Comparison of ENCODE assay signal across 17 cellular contexts in the genomic region with DNA sequence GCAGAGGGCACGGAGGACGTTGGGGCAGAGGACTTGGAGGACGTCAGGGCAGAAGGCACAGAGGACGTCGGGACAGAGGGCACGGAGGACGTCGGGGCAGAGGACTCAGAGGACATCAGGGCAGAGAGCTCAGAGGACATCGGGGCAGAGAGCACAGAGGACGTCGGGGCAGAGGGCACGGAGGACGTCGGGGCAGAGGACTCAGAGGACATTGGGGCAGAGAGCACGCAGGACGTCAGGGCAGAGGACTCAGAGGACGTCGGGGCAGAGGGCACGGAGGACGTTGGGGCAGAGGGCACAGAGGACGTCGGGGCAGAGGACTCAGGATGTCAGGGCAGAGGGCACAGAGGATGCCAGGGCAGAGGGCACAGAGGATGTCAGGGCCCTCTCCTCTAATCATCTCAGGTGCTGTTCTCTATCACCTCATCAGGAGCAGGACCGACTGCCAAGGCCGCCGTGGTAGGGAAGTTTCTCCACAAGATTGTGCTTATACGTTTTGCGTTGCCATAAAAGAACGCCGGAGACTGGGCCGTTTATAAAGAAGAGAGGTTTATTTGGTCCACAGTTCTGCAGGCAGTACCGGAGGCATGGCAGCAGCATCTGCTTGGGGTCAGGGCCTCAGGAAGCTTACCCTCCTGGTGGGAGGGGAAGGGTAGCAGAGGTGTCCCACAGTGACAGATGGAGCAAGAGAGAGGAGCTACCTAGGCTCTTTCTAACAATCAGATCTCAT. TPM values are rescaled to one million over a fixed set of nuclear protein-coding genes. Genes with fewer than 3 reads are reported as not detected.
A peak's percentile ranks its signal among the peaks of the same experiment; 100 is the strongest.
DNase-seq lines count a peak whose midpoint lies in the region; ATAC-seq and TF ChIP-seq lines count a peak whose summit lies in the region.
"Had no signal": no experiment of that assay in that cellular context is flagged by ENCODE, and none has a peak within 500 bp of the region (broad histone marks: within the 10 kb centered on the region; RNA-seq: fewer than 3 reads in every experiment).

No MANE protein-coding gene starts in this region.

- no peaks in the 10 kb centered on the region for H3K36me3 ChIP-seq in sigmoid colon
- no peaks in the 10 kb centered on the region for H3K36me3 ChIP-seq in PC-3 (ENCODE audit: low read depth, low read length)
- H3K36me3 ChIP-seq: BLaER1 treated with 17β-estradiol and CSF1 and Interleukin-3, amounts not matched to agents 10 nM and 100 nM had no signal

- POLR2A ChIA-PET in PC-3 (lab: Charles Lee; ENCODE audit: unreplicated experiment) = no interaction called here

- TF ChIP-seq CTCF in CD14-positive monocyte (IDR thresholded peaks at IDR 0.05) = no peak
- TF ChIP-seq CTCF in chondrocyte (IDR thresholded peaks at IDR 0.05) = no peak
- TF ChIP-seq CTCF in sigmoid colon (IDR thresholded peaks at IDR 0.05) = no peak
- TF ChIP-seq CTCF in PC-3 (conservative IDR thresholded peaks at IDR 0.05; ENCODE audit: low read depth, low read length) = no peak

- no peaks in the 10 kb centered on the region for H4K20me1 ChIP-seq in PC-3 (ENCODE audit: low read length)
- H4K20me1 ChIP-seq: BLaER1 treated with 17β-estradiol and CSF1 and Interleukin-3, amounts not matched to agents 10 nM and 100 nM had no signal

- no peaks in the 10 kb centered on the region for H3F3A ChIP-seq in PC-3 (ENCODE audit: low read length, unreplicated experiment)

- TF ChIP-seq EP300 in sigmoid colon (IDR thresholded peaks at IDR 0.05) = no peak

- H3K27ac Mint-ChIP-seq in CD14-positive monocyte (peak overlapping the region in 1 of 7 donors; percentile 18), chondrocyte (ENCODE audit: unreplicated experiment) (no peak overlapping the region)
- H3K27ac Mint-ChIP-seq: GM23338 had no signal

- H3K4me1 ChIP-seq in sigmoid colon = no peaks in the 10 kb centered on the region
- no peaks in the 10 kb centered on the region for H3K4me1 ChIP-seq in PC-3 (ENCODE audit: insufficient read depth, low read length)
- H3K4me1 ChIP-seq: A549 had no signal

- H3K9me3 ChIP-seq in sigmoid colon = no peaks in the 10 kb centered on the region
- H3K9me3 ChIP-seq in PC-3 (ENCODE audit: low read length) = no peaks in the 10 kb centered on the region
- H3K9me3 ChIP-seq: A549; BLaER1 treated with 17β-estradiol and CSF1 and Interleukin-3, amounts not matched to agents 10 nM and 100 nM had no signal

- H3K4me1 Mint-ChIP-seq in CD14-positive monocyte (no peaks in the 10 kb centered on the region), chondrocyte (ENCODE audit: low read depth) (peaks cover 33% of the 10 kb centered on the region)
- H3K4me1 Mint-ChIP-seq: GM23338 had no signal

- no TSS peak for BruUV-seq in PC-3 (replicated peaks; lab: Mats Ljungman, UMichigan)

- H2AFZ ChIP-seq in PC-3 (ENCODE audit: low read length) = no peak overlapping the region

- no peaks in the 10 kb centered on the region for H3K79me2 ChIP-seq in PC-3 (ENCODE audit: low read length)

- H3K27me3 Mint-ChIP-seq in CD14-positive monocyte (ENCODE audit: low read depth in 3 of 3) = peaks cover 0 to 11% (median 6%) of the 10 kb centered on the region in 3 donors
- H3K27me3 Mint-ChIP-seq in chondrocyte (ENCODE audit: low read depth) = no peaks in the 10 kb centered on the region

- no peaks in the 10 kb centered on the region for H3K36me3 Mint-ChIP-seq in CD14-positive monocyte
- peaks cover 4% of the 10 kb centered on the region for H3K36me3 Mint-ChIP-seq in chondrocyte (ENCODE audit: low read depth)

- H3K9me2 ChIP-seq in PC-3 (replicated peaks; ENCODE audit: low read length) = no peaks in the 10 kb centered on the region

- H3K27ac ChIP-seq in sigmoid colon (no peak overlapping the region), PC-3 (ENCODE audit: low read length) (no peak overlapping the region)
- H3K27ac ChIP-seq: A549; BLaER1 treated with 17β-estradiol and CSF1 and Interleukin-3, amounts not matched to agents 10 nM and 100 nM had no signal

- ATAC-seq in HG03039 (IDR thresholded peaks at IDR 0.05; ENCODE audit: unreplicated experiment) (no peak), GM19324 (IDR thresholded peaks at IDR 0.05; ENCODE audit: low FRiP score, unreplicated experiment) (no peak), PC-3 (no peak)
- ATAC-seq: A549, GM23338 had no signal

- peaks cover 0 to 5% (median 0%) of the 10 kb centered on the region in 7 donors for H3K9me3 Mint-ChIP-seq in CD14-positive monocyte
- H3K9me3 Mint-ChIP-seq in chondrocyte (ENCODE audit: low read depth) = no peaks in the 10 kb centered on the region

- DNase-seq in CD14-positive monocyte (ENCODE audit: low spot score) = peak; percentile 30
- DNase-seq in chondrocyte (ENCODE audit: low spot score) = peak; percentile 68
- peak; percentile 67 for DNase-seq in mesenteric fat pad (ENCODE audit: low spot score)
- peak; percentile 40 for DNase-seq in sigmoid colon
- no peak for DNase-seq in PC-3
- DNase-seq: DMS79 treated with DMSO at 0.1 percent for 48 hours, KBM-7, NCI-H1436, NCI-H2029, NCI-H446 treated with DMSO at 0.1 percent for 48 hours, NCI-H748 treated with DMSO at 0.1 percent for 48 hours had no signal

- intact Hi-C loops in CD14-positive monocyte (cut with micrococcal nuclease) (no loop called here), sigmoid colon (cut with DNase I) (no loop called here), PC-3 (cut with micrococcal nuclease) (no loop called here)

- no peak overlapping the region for H3K9ac ChIP-seq in PC-3 (ENCODE audit: low read length)
- H3K9ac ChIP-seq: BLaER1 treated with 17β-estradiol and CSF1 and Interleukin-3, amounts not matched to agents 10 nM and 100 nM had no signal

- H3K4me3 ChIP-seq in sigmoid colon (no peak overlapping the region), PC-3 (ENCODE audit: low read length) (no peak overlapping the region)
- H3K4me3 ChIP-seq: A549; BLaER1 treated with 17β-estradiol and CSF1 and Interleukin-3, amounts not matched to agents 10 nM and 100 nM; GM23338 had no signal

- H3K27me3 ChIP-seq in sigmoid colon (no peaks in the 10 kb centered on the region), PC-3 (ENCODE audit: low read length) (peaks cover 52% of the 10 kb centered on the region)
- H3K27me3 ChIP-seq: BLaER1 treated with 17β-estradiol and CSF1 and Interleukin-3, amounts not matched to agents 10 nM and 100 nM had no signal

- H3K4me2 ChIP-seq in PC-3 (ENCODE audit: low read length) = no peak overlapping the region
- H3K4me2 ChIP-seq: A549; BLaER1 treated with 17β-estradiol and CSF1 and Interleukin-3, amounts not matched to agents 10 nM and 100 nM; GM23338 had no signal

- TF ChIP-seq POLR2A in sigmoid colon (IDR thresholded peaks at IDR 0.05) = no peak

- 89% methylated on average over 31 of the region's 31 CpGs for WGBS in sigmoid colon, 2 donors

- CTCF ChIA-PET in PC-3 (lab: Charles Lee) = no interaction called here

- H3K4me3 Mint-ChIP-seq in CD14-positive monocyte = no peak overlapping the region
- no peak overlapping the region for H3K4me3 Mint-ChIP-seq in chondrocyte (ENCODE audit: unreplicated experiment)
- H3K4me3 Mint-ChIP-seq: GM23338 had no signal

RNA-seq across cellular contexts. Expression of gene ADAMTS2, which starts 29.4 kb away (rescaled TPM):
- polyA plus RNA-seq in CD14-positive monocyte (under 1 TPM in 1 of 2 donors, not detected in 1; 0.74 TPM), sigmoid colon (1 to 10 TPM in 2 of 3 donors, under 1 TPM in 1; 0.69 to 5.9 (median 1.2) TPM)
- total RNA-seq in chondrocyte (17.9 to 93.2 TPM (median 91.2 TPM) in 3 replicates), mesenteric fat pad (79.4 TPM), sigmoid colon (10 to 100 TPM in 3 of 4 donors, 1 to 10 TPM in 1; 9.2 to 33.2 (median 14.6) TPM), PC-3 (2014; rRNA removed) (not detected in 2 replicates)
- total RNA-seq: G401 had no signal
- polyA plus RNA-seq: A549 had no signal

Comparison
In these comparisons a context has a peak if more than half of its experiments do, and no peak if none do; other contexts are left out.
1. RNA of gene ADAMTS2, which starts 29.4 kb away (total RNA-seq): 17.9 to 93.2 TPM in chondrocyte, 79.4 TPM in mesenteric fat pad (single experiment) and 9.2 to 33.2 TPM in sigmoid colon; not detected in PC-3; every median in the first group is over 10 times any median in the second.